In the genomic region with DNA sequence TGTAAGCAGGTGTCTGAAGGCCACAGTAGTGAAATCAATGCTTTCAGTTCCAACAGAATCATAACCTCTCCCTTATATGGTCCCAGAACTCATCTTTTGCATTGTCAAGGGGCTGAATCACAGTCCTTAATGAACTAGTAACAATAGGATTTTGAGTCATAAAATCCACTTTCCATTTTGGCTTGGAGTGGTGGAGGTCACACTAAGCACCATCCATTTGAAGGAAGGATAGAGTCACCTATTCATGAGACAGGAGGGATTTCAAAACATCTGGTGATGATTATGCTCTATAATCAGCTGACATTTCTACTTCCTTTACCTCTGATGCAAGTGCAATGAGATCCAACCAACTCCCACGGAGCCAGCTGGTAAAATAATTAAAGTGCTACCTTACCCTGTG, we compare ENCODE assay signal across 20 cellular contexts.
"Had no signal": no experiment of that assay in that cellular context is flagged by ENCODE, and none has a peak within 500 bp of the region (broad histone marks: within the 10 kb centered on the region; RNA-seq: fewer than 3 reads in every experiment).

No MANE protein-coding gene starts in this region.

- H3K4me2 ChIP-seq: smooth muscle cell had no signal

- H3K27me3 ChIP-seq: cardiac muscle cell had no signal

- ATAC-seq: activated CD8-positive, alpha-beta T cell treated with anti-CD3 and anti-CD28 coated beads, Interleukin-2, amount 10 ng/mL, durations not matched to agents 7 days and 5 days; activated T-cell treated with anti-CD3 and anti-CD28 coated beads, Interleukin-2, amount 50 U/mL, for 72 hours; esophagus mucosa; natural killer cell treated with Interleukin-12 subunit alpha and Interleukin-12 subunit beta and Interleukin-15 and Interleukin-18, amount 100 ng/mL, for 72 hours; right cardiac atrium; stimulated activated naive CD8-positive, alpha-beta T cell treated with anti-CD3 and anti-CD28 coated beads, Interleukin-15, Interleukin-2, amounts not matched to agents 100 U/mL and 50 U/mL, for 24 hours; WTC11 had no signal

- H3K4me3 ChIP-seq: cardiac muscle cell, smooth muscle cell had no signal

- DNase-seq: activated CD4-positive, alpha-beta T cell treated with anti-CD3 and anti-CD28 coated beads for 4 hours; activated CD8-positive, alpha-beta memory T cell treated with anti-CD3 and anti-CD28 coated beads, Interleukin-2, amount 50 U/mL, for 48 hours; activated CD8-positive, alpha-beta T cell treated with anti-CD3 and anti-CD28 coated beads, Interleukin-2, amount 10 ng/mL, durations not matched to agents 7 days and 5 days; activated gamma-delta T cell treated with Interleukin-2 at 50 U/mL for 16 hours; activated naive CD8-positive, alpha-beta T cell treated with anti-CD3 and anti-CD28 coated beads for 36 hours; activated T-cell treated with anti-CD3 and anti-CD28 coated beads, Interleukin-2, amount 50 U/mL, for 72 hours; anterior cingulate cortex; hippocampal formation; kidney; occipital lobe; right cardiac atrium; stimulated activated CD4-positive, alpha-beta T cell treated with anti-CD3 and anti-CD28 coated beads, Interleukin-4, amount 100 ng/mL, for 4 hours; stimulated activated CD8-positive, alpha-beta memory T cell treated with anti-CD3 and anti-CD28 coated beads, Interleukin-4, amount 100 ng/mL, for 48 hours; stimulated activated naive CD8-positive, alpha-beta T cell treated with anti-CD3 and anti-CD28 coated beads, Interleukin-15, Interleukin-2, amounts not matched to agents 100 U/mL and 50 U/mL, for 24 hours; trophoblast cell had no signal

- H3K36me3 ChIP-seq: cardiac muscle cell had no signal

- H3K27ac ChIP-seq: cardiac muscle cell had no signal
